8 cellular contexts compared by ENCODE assay signal in genomic region chr3:63296249-63296648, GRCh38. TPM values are rescaled to one million over a fixed set of nuclear protein-coding genes. Genes with fewer than 3 reads are reported as not detected.
"Had no signal": no experiment of that assay in that cellular context is flagged by ENCODE, and none has a peak within 500 bp of the region (broad histone marks: within the 10 kb centered on the region; RNA-seq: fewer than 3 reads in every experiment).

No MANE protein-coding gene starts in this region.

- FAIRE-seq: H54, HTR-8/SVneo, K562 had no signal

- DNase-seq: GM23248, GOT3, H9, HCEC 1CT had no signal

- ATAC-seq: K562 had no signal

- H2AFZ ChIP-seq: GM23248 had no signal

- H3K9ac ChIP-seq: GM23248 had no signal

- H3K27ac ChIP-seq: GM23248 had no signal

- H3K4me3 ChIP-seq: GM23248, K562 had no signal

RNA-seq across cellular contexts. Expression of gene SYNPR, which starts 18.1 kb away (rescaled TPM):
- total RNA-seq: GM23248, HT-29, K562 had no signal
- polyA plus RNA-seq: GM23248, K562 had no signal
